In the genomic region with DNA sequence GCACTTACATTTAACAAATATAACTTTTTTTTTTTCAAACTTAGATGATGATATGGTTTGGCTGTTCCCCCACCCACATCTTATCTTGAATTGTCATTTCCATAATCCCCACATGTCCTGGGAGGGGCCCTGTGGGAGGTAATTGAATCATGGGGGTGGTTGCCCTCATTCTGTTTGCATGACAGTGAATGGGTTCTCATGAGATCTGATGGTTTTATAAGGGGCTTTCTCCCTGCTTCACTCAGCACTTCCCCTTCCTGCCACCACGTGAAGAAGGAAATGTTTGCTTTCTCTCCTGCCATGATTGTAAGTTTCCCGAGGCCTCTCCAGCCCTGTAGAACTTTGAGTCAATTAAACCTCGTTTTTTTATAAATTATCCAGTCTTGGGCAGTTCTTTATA, we compare ENCODE assay signal across 20 cellular contexts.
"Had no signal": no experiment of that assay in that cellular context is flagged by ENCODE, and none has a peak within 500 bp of the region (broad histone marks: within the 10 kb centered on the region; RNA-seq: fewer than 3 reads in every experiment).

No MANE protein-coding gene starts in this region.

- ATAC-seq: esophagus mucosa; left lung; natural killer cell; right cardiac atrium; stimulated activated naive CD8-positive, alpha-beta T cell treated with anti-CD3 and anti-CD28 coated beads, Interleukin-15, Interleukin-2, amounts not matched to agents 100 U/mL and 50 U/mL, for 24 hours; upper lobe of right lung had no signal

- H3K36me3 Mint-ChIP-seq: activated CD4-positive, alpha-beta memory T cell treated with anti-CD3 and anti-CD28 coated beads for 36 hours; activated naive CD8-positive, alpha-beta T cell treated with anti-CD3 and anti-CD28 coated beads for 36 hours; natural killer cell had no signal

- H3K4me3 ChIP-seq: hepatocyte, left lung, lung, prostate gland, upper lobe of right lung had no signal

- H3K9me3 ChIP-seq: left lung, prostate gland, upper lobe of right lung had no signal

- H3K27me3 Mint-ChIP-seq: activated CD4-positive, alpha-beta memory T cell treated with anti-CD3 and anti-CD28 coated beads for 36 hours; activated naive CD8-positive, alpha-beta T cell treated with anti-CD3 and anti-CD28 coated beads for 36 hours had no signal

- H3K36me3 ChIP-seq: left lung, prostate gland, upper lobe of right lung had no signal

- H3K4me1 Mint-ChIP-seq: activated naive CD8-positive, alpha-beta T cell treated with anti-CD3 and anti-CD28 coated beads for 36 hours; natural killer cell had no signal

- DNase-seq: activated CD4-positive, alpha-beta memory T cell treated with anti-CD3 and anti-CD28 coated beads for 36 hours; activated CD4-positive, alpha-beta T cell treated with anti-CD3 and anti-CD28 coated beads for 48 hours; activated naive CD4-positive, alpha-beta T cell treated with Interleukin-2 at 50 U/mL for 16 hours; activated naive CD8-positive, alpha-beta T cell treated with anti-CD3 and anti-CD28 coated beads for 36 hours; activated T-cell treated with anti-CD3 and anti-CD28 coated beads, Interleukin-2, amount 50 U/mL, for 48 hours; central memory CD4-positive, alpha-beta T cell; effector memory CD4-positive, alpha-beta T cell; foreskin melanocyte; kidney glomerular epithelial cell; left lung; natural killer cell; right cardiac atrium; stimulated activated CD4-positive, alpha-beta T cell treated with anti-CD3 and anti-CD28 coated beads, Interleukin-4, amount 100 ng/mL, for 24 hours; stimulated activated naive CD8-positive, alpha-beta T cell treated with anti-CD3 and anti-CD28 coated beads, Interleukin-15, Interleukin-2, amounts not matched to agents 100 U/mL and 50 U/mL, for 24 hours; T-helper 9 cell; upper lobe of right lung had no signal

- H3K27me3 ChIP-seq: hepatocyte, left lung, upper lobe of right lung had no signal

- H3K27ac Mint-ChIP-seq: activated CD4-positive, alpha-beta memory T cell treated with anti-CD3 and anti-CD28 coated beads for 36 hours; activated naive CD8-positive, alpha-beta T cell treated with anti-CD3 and anti-CD28 coated beads for 36 hours; natural killer cell had no signal

- H3K4me3 Mint-ChIP-seq: activated CD4-positive, alpha-beta memory T cell treated with anti-CD3 and anti-CD28 coated beads for 36 hours; activated naive CD8-positive, alpha-beta T cell treated with anti-CD3 and anti-CD28 coated beads for 36 hours; natural killer cell had no signal

- H3K9me3 Mint-ChIP-seq: activated naive CD8-positive, alpha-beta T cell treated with anti-CD3 and anti-CD28 coated beads for 36 hours had no signal
